ENCODE assay signal across 1 cellular context in genomic region chr10:124298891-124299290, GRCh38.
TF ChIP-seq lines count a peak whose summit lies in the region.

No MANE protein-coding gene starts in this region.

TF ChIP-seq in H1, 55 proteins besides CTCF, POLR2A, EP300 and RAD21 (continued from another document):
- TF ChIP-seq USF2 (IDR thresholded peaks at IDR 0.05; ENCODE audit: low read length) (no peak), KDM5A (IDR thresholded peaks at IDR 0.05; ENCODE audit: low read length) (no peak)
TF ChIP-seq in H1: peak in this region for 0.
